ENCODE assay signal across 8 cellular contexts in the genomic region with DNA sequence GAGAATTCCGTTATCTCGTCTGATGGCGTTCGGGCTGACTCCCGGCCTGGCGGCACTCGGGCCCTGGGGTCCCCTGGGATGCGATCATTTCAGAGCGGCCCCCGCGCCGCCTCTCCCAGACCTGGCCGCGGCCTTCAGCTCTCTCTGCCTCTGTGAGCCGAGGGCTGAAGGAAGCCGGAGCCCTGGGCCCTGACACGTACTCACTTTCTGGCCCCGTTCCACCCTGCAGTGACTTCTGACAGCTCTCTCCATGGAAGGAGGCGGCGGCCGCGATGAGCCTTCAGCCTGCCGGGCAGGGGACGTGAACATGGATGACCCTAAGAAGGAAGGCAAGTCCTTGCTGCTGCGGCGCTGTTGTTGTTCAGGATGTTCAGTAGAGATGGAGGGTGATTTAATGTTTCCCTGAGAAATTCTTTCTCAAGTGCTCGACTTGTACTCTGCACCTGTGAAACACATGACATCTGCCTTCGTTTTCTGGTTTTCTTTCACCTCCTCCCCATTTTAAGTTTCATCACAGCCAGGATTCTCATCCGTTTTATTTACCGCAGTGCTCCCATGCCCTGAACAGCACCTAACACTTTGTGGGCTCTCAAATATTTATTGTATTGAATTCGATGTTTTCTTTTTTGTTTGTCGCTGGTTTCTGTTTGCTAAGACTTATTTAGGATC. TPM values are rescaled to one million over a fixed set of nuclear protein-coding genes. Genes with fewer than 3 reads are reported as not detected.
DNase-seq lines count a peak whose midpoint lies in the region; ATAC-seq lines count a peak whose summit lies in the region.

No MANE protein-coding gene starts in this region.

- DNase-seq in Daoy (ENCODE audit: low read depth) (peak; percentile 69), M059J (ENCODE audit: low read depth) (peak; percentile 73), adipocyte (ENCODE audit: low read depth) (peak; percentile 57), immature natural killer cell (no peak), GDM1 (lab: John Stamatoyannopoulos, UW) (no peak), GM19240 (ENCODE audit: insufficient read length, low spot score) (no peak)
- DNase-seq in stimulated activated naive CD8-positive, alpha-beta T cell treated with anti-CD3 and anti-CD28 coated beads, Interleukin-15, amount 100 ng/mL, for 72 hours: peak in 1 of 2 donors; percentile 27

- H3K27me3 ChIP-seq in adipocyte (replicated peaks; ENCODE audit: control insufficient read depth, insufficient read depth, low read length): no peaks in the 10 kb centered on the region

- H3K27ac Mint-ChIP-seq in immature natural killer cell: peak overlapping the region in 5 of 6 donors; percentile 13 to 78 (median 28)
- H3K27ac Mint-ChIP-seq in stimulated activated naive CD8-positive, alpha-beta T cell treated with anti-CD3 and anti-CD28 coated beads, Interleukin-15, amount 100 ng/mL, for 72 hours: peak overlapping the region; percentile 20 to 86

- peaks cover 48 to 49% of the 10 kb centered on the region in 2 donors for H3K4me1 Mint-ChIP-seq in immature natural killer cell
- peaks cover 56% of the 10 kb centered on the region for H3K4me1 Mint-ChIP-seq in stimulated activated naive CD8-positive, alpha-beta T cell treated with anti-CD3 and anti-CD28 coated beads, Interleukin-15, amount 100 ng/mL, for 72 hours

- H3K9me3 ChIP-seq in adipocyte (ENCODE audit: control insufficient read depth, low read length): no peaks in the 10 kb centered on the region

- H3K36me3 ChIP-seq in adipocyte (ENCODE audit: control insufficient read depth, insufficient read depth, low read length, severe bottlenecking): peaks cover 17% of the 10 kb centered on the region

- H3K4me1 ChIP-seq in adipocyte (ENCODE audit: control insufficient read depth, insufficient read depth, low read length): peaks cover 20% of the 10 kb centered on the region

- H3K27me3 Mint-ChIP-seq in immature natural killer cell (ENCODE audit: low read depth in 3 of 3): peaks cover 14 to 20% (median 15%) of the 10 kb centered on the region in 3 donors
- no peaks in the 10 kb centered on the region for H3K27me3 Mint-ChIP-seq in stimulated activated naive CD8-positive, alpha-beta T cell treated with anti-CD3 and anti-CD28 coated beads, Interleukin-15, amount 100 ng/mL, for 72 hours

- peak overlapping the region; percentile 80 for H3K4me3 ChIP-seq in adipocyte (ENCODE audit: low read length)

- peaks cover 15 to 20% (median 15%) of the 10 kb centered on the region in 3 donors for H3K36me3 Mint-ChIP-seq in immature natural killer cell

- H3K4me3 Mint-ChIP-seq in immature natural killer cell: peak overlapping the region; percentile 71 to 88 (median 82)
- peak overlapping the region; percentile 93 for H3K4me3 Mint-ChIP-seq in stimulated activated naive CD8-positive, alpha-beta T cell treated with anti-CD3 and anti-CD28 coated beads, Interleukin-15, amount 100 ng/mL, for 72 hours

- peaks cover 0 to 1% (median 0%) of the 10 kb centered on the region in 6 donors for H3K9me3 Mint-ChIP-seq in immature natural killer cell
- H3K9me3 Mint-ChIP-seq in stimulated activated naive CD8-positive, alpha-beta T cell treated with anti-CD3 and anti-CD28 coated beads, Interleukin-15, amount 100 ng/mL, for 72 hours: peaks cover 0 to 5% of the 10 kb centered on the region in 2 donors

- peak overlapping the region; percentile 52 for H3K9ac ChIP-seq in adipocyte (ENCODE audit: low read length)

- ATAC-seq in GM21576 (IDR thresholded peaks at IDR 0.05; ENCODE audit: unreplicated experiment): peak; percentile 5
- peak; percentile 14 for ATAC-seq in stimulated activated naive CD8-positive, alpha-beta T cell treated with anti-CD3 and anti-CD28 coated beads, Interleukin-15, amount 100 ng/mL, for 72 hours

RNA-seq across cellular contexts. Expression of a gene that starts 0.6 kb away (rescaled TPM):
- total RNA-seq in Daoy (2014; rRNA removed; shearing (Covaris generic)): 21.1 and 27.8 TPM in 2 replicates
- total RNA-seq in M059J (2014; rRNA removed; shearing (Covaris generic)): 19.8 and 26.7 TPM in 2 replicates
- under 1 TPM in 2 of 3 donors, not detected in 1; 0.50 to 0.71 TPM for polyA plus RNA-seq in immature natural killer cell

RNA-seq across cellular contexts. Expression of a gene that starts 29.5 kb away (rescaled TPM):
- 26.2 and 30.6 TPM in 2 replicates for total RNA-seq in Daoy (2014; rRNA removed; shearing (Covaris generic))
- total RNA-seq in M059J (2014; rRNA removed; shearing (Covaris generic)): 20.0 and 50.0 TPM in 2 replicates
- 100 to 1,000 TPM; 190 to 290 (median 205) TPM for polyA plus RNA-seq in immature natural killer cell

RNA-seq across cellular contexts. Expression of a gene that starts 34.1 kb away (rescaled TPM):
- total RNA-seq in Daoy (2014; rRNA removed; shearing (Covaris generic)): not detected in 2 replicates
- not detected in 2 replicates for total RNA-seq in M059J (2014; rRNA removed; shearing (Covaris generic))
- under 1 TPM in 2 of 3 donors, not detected in 1; 0.20 to 0.59 TPM for polyA plus RNA-seq in immature natural killer cell

RNA-seq across cellular contexts. Expression of a gene that starts 38.2 kb away (rescaled TPM):
- 60.4 and 77.4 TPM in 2 replicates for total RNA-seq in Daoy (2014; rRNA removed; shearing (Covaris generic))
- 29.6 and 45.2 TPM in 2 replicates for total RNA-seq in M059J (2014; rRNA removed; shearing (Covaris generic))
- 10 to 100 TPM; 12.3 to 18.5 (median 16.8) TPM for polyA plus RNA-seq in immature natural killer cell

RNA-seq across cellular contexts. Expression of a gene that starts 47.2 kb away (rescaled TPM):
- 14.3 and 19.9 TPM in 2 replicates for total RNA-seq in Daoy (2014; rRNA removed; shearing (Covaris generic))
- total RNA-seq in M059J (2014; rRNA removed; shearing (Covaris generic)): 3.1 and 5.3 TPM in 2 replicates
- 10 to 100 TPM; 23.2 to 32.8 (median 23.7) TPM for polyA plus RNA-seq in immature natural killer cell

Comparison
In these comparisons a context has a peak if more than half of its experiments do, and no peak if none do; other contexts are left out.
1. DNase-seq: peak in Daoy (single experiment), M059J (single experiment) and adipocyte (single experiment); none in immature natural killer cell (0 of 3), GDM1 (single experiment) and GM19240 (single experiment).